ENCODE assay signal across 31 cellular contexts in the genomic region with DNA sequence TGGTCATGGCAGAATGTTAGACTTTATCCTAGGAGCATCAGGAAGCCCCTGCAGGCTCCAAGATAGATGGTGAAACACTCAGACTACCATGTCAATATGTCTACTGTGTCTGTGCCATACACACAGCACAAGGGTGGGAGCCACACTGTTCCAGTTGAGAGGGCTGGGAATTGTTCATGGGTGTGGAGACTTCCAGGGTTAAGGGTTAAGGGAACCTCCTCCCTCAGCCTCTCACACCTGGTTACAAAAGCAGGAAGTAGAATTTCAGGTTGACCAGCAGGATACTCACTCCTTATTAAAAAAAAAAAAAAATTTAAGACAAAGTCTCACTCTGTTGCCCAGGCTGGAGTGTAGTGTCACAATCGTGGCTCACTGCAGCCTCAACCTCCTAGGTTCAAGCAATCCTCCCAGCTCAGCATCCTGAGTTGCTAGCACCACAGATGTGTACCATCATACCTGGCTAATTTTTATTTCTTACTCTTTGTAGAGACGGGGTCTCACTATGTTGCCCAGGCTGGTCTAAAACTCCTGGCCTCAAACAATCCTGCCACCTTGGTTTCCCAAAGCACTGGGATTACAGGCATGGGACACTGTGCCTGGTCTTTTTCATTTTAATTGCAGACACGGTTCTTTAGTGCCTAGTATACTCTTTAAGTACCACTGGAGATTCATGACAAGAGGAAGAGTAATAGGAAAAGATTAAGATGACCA. TPM values are rescaled to one million over a fixed set of nuclear protein-coding genes. Genes with fewer than 3 reads are reported as not detected.
DNase-seq lines count a peak whose midpoint lies in the region; ATAC-seq, FAIRE-seq and TF ChIP-seq lines count a peak whose summit lies in the region.
"Had no signal": no experiment of that assay in that cellular context is flagged by ENCODE, and none has a peak within 500 bp of the region (broad histone marks: within the 10 kb centered on the region; RNA-seq: fewer than 3 reads in every experiment).

No MANE protein-coding gene starts in this region.

- H3K27me3 ChIP-seq in HUES6 (ENCODE audit: control insufficient read depth, insufficient read depth, low read length) (no peaks in the 10 kb centered on the region), astrocyte (ENCODE audit: insufficient read depth, low read length) (no peaks in the 10 kb centered on the region), smooth muscle cell (ENCODE audit: low read depth) (no peaks in the 10 kb centered on the region)
- H3K27me3 ChIP-seq: breast epithelium, tibial artery had no signal

- WGBS in mesodermal cell (ENCODE audit: insufficient coverage in 2 of 2), 2 experiments: 92 to 100% methylated on average over 2 of the region's 3 CpGs
- 54% methylated on average over 3 of the region's 3 CpGs for WGBS in smooth muscle cell (ENCODE audit: low lambda C conversion rate)

- H3F3A ChIP-seq in smooth muscle cell (ENCODE audit: low read depth): peaks cover 12% of the 10 kb centered on the region

- H3K4me1 Mint-ChIP-seq in astrocyte (ENCODE audit: low read depth, unreplicated experiment): peaks cover 19% of the 10 kb centered on the region
- H3K4me1 Mint-ChIP-seq: activated B cell treated with CpG ODN at 0.5 μM for 24 hours; activated CD4-positive, alpha-beta T cell treated with anti-CD3 and anti-CD28 coated beads, Interleukin-2, amount 10 ng/mL, durations not matched to agents 7 days and 5 days; activated naive CD4-positive, alpha-beta T cell treated with anti-CD3 and anti-CD28 coated beads, Interleukin-2, amount 50 U/mL, for 24 hours; CD8-positive, alpha-beta memory T cell; natural killer cell; stimulated activated naive CD8-positive, alpha-beta T cell treated with anti-CD3 and anti-CD28 coated beads, Interleukin-15, amount 100 ng/mL, for 72 hours; T-cell had no signal

- peaks cover 4% of the 10 kb centered on the region for H3K27me3 Mint-ChIP-seq in astrocyte (ENCODE audit: low read depth, unreplicated experiment)
- H3K27me3 Mint-ChIP-seq: activated CD4-positive, alpha-beta T cell treated with anti-CD3 and anti-CD28 coated beads, Interleukin-2, amount 10 ng/mL, durations not matched to agents 7 days and 5 days; activated naive CD4-positive, alpha-beta T cell treated with anti-CD3 and anti-CD28 coated beads, Interleukin-2, amount 50 U/mL, for 24 hours; stimulated activated naive CD8-positive, alpha-beta T cell treated with anti-CD3 and anti-CD28 coated beads, Interleukin-15, amount 100 ng/mL, for 72 hours had no signal

- ATAC-seq in HG02970 (IDR thresholded peaks at IDR 0.05; ENCODE audit: low FRiP score, unreplicated experiment): no peak
- ATAC-seq: K562; natural killer cell; stimulated activated naive CD8-positive, alpha-beta T cell treated with anti-CD3 and anti-CD28 coated beads, Interleukin-15, amount 100 ng/mL, for 72 hours; T-cell had no signal

- H3K27ac ChIP-seq in HUES6 (ENCODE audit: low read depth, low read length): peak overlapping the region; percentile 31; the same call in 1 of the 2 replicates
- H3K27ac ChIP-seq in astrocyte (ENCODE audit: low read depth, low read length): no peak overlapping the region
- H3K27ac ChIP-seq in mesodermal cell (ENCODE audit: low read depth, low read length, severe bottlenecking): peak overlapping the region; percentile 16
- H3K27ac ChIP-seq in smooth muscle cell (ENCODE audit: low read depth): peak overlapping the region; percentile 26
- H3K27ac ChIP-seq: breast epithelium, RWPE1, tibial artery had no signal

- H3K4me1 ChIP-seq in HUES6 (ENCODE audit: control insufficient read depth, insufficient read depth, low read length) (peaks cover 24% of the 10 kb centered on the region), astrocyte (ENCODE audit: insufficient read depth, low read length) (peaks cover 4% of the 10 kb centered on the region), mesodermal cell (ENCODE audit: control insufficient read depth, insufficient read depth, low read length, poor library complexity, severe bottlenecking) (peaks cover 8% of the 10 kb centered on the region), smooth muscle cell (ENCODE audit: low read depth) (peaks cover 15% of the 10 kb centered on the region)
- H3K4me1 ChIP-seq: breast epithelium, HAP-1, tibial artery had no signal

- peak overlapping the region; percentile 18 for H3K9ac ChIP-seq in HUES6 (ENCODE audit: low read length)
- no peak overlapping the region for H3K9ac ChIP-seq in astrocyte (ENCODE audit: low read length)
- H3K9ac ChIP-seq in smooth muscle cell (ENCODE audit: low read depth): no peak overlapping the region

- H3K4me3 Mint-ChIP-seq in astrocyte (ENCODE audit: unreplicated experiment): no peak overlapping the region
- H3K4me3 Mint-ChIP-seq: activated B cell treated with CpG ODN at 0.5 μM for 24 hours; activated CD4-positive, alpha-beta T cell treated with anti-CD3 and anti-CD28 coated beads, Interleukin-2, amount 10 ng/mL, durations not matched to agents 7 days and 5 days; activated naive CD4-positive, alpha-beta T cell treated with anti-CD3 and anti-CD28 coated beads, Interleukin-2, amount 50 U/mL, for 24 hours; CD8-positive, alpha-beta memory T cell; natural killer cell; stimulated activated naive CD8-positive, alpha-beta T cell treated with anti-CD3 and anti-CD28 coated beads, Interleukin-15, amount 100 ng/mL, for 72 hours; T-cell had no signal

- H3K36me3 ChIP-seq in HUES6 (ENCODE audit: control insufficient read depth, insufficient read depth, low read length) (no peaks in the 10 kb centered on the region), astrocyte (ENCODE audit: insufficient read depth, low read length) (no peaks in the 10 kb centered on the region), mesodermal cell (ENCODE audit: control insufficient read depth, insufficient read depth, low read length) (no peaks in the 10 kb centered on the region), smooth muscle cell (ENCODE audit: low read depth) (no peaks in the 10 kb centered on the region)
- H3K36me3 ChIP-seq: HAP-1, tibial artery had no signal

- H3K4me2 ChIP-seq in astrocyte (ENCODE audit: low read length) (no peak overlapping the region), smooth muscle cell (peak overlapping the region; percentile 49)

- no peak for TF ChIP-seq CTCF in astrocyte (IDR thresholded peaks at IDR 0.05; ENCODE audit: insufficient read depth, low read depth, low read length)
- no peak for TF ChIP-seq CTCF in smooth muscle cell (IDR thresholded peaks at IDR 0.05; ENCODE audit: borderline replicate concordance, insufficient read depth, poor library complexity, severe bottlenecking)

- H2AFZ ChIP-seq in astrocyte (ENCODE audit: low read depth, low read length) (no peak overlapping the region), smooth muscle cell (ENCODE audit: low read depth) (no peak overlapping the region)

- 0 out of 2 replicates have a peak, but pooled peaks cover 8% of the 10 kb centered on the region for H3K9me3 ChIP-seq in HUES6 (ENCODE audit: control insufficient read depth, insufficient read depth, low read depth, low read length)
- H3K9me3 ChIP-seq in astrocyte (ENCODE audit: insufficient read depth, low read depth, low read length): no peaks in the 10 kb centered on the region
- no peaks in the 10 kb centered on the region for H3K9me3 ChIP-seq in mesodermal cell (ENCODE audit: control insufficient read depth, low read length)
- H3K9me3 ChIP-seq in smooth muscle cell (replicated peaks; ENCODE audit: low read depth): no peaks in the 10 kb centered on the region
- H3K9me3 ChIP-seq: breast epithelium, HAP-1, tibial artery had no signal

- DNase-seq in astrocyte (ENCODE audit: low read depth): no peak
- DNase-seq in smooth muscle cell (lab: John Stamatoyannopoulos, UW; ENCODE audit: unreplicated experiment): no peak
- DNase-seq in OCI-M1 (lab: John Stamatoyannopoulos, UW): no peak
- no peak for DNase-seq in NOMO-1 treated with dmso at 0.1 percent for 144 hours (lab: John Stamatoyannopoulos, UW; ENCODE audit: unreplicated experiment)
- DNase-seq: activated B cell treated with CpG ODN at 0.5 μM for 24 hours; activated CD4-positive, alpha-beta T cell treated with anti-CD3 and anti-CD28 coated beads, Interleukin-2, amount 10 ng/mL, durations not matched to agents 7 days and 5 days; amygdala; CD8-positive, alpha-beta memory T cell; effector CD4-positive, alpha-beta T cell; midbrain; natural killer cell; NCI-H1092 treated with DMSO at 0.1 percent for 48 hours; NCI-H2171; stimulated activated CD4-positive, alpha-beta T cell treated with anti-CD3 and anti-CD28 coated beads, Interleukin-1b, Interleukin-23, amount 100 ng/mL, for 48 hours; stimulated activated naive CD8-positive, alpha-beta T cell treated with anti-CD3 and anti-CD28 coated beads, Interleukin-15, amount 100 ng/mL, for 72 hours; T-cell; tibial artery had no signal

- peaks cover 2% of the 10 kb centered on the region for H3K9me3 Mint-ChIP-seq in astrocyte (ENCODE audit: unreplicated experiment)
- H3K9me3 Mint-ChIP-seq: activated B cell treated with CpG ODN at 0.5 μM for 24 hours; activated CD4-positive, alpha-beta T cell treated with anti-CD3 and anti-CD28 coated beads, Interleukin-2, amount 10 ng/mL, durations not matched to agents 7 days and 5 days; activated naive CD4-positive, alpha-beta T cell treated with anti-CD3 and anti-CD28 coated beads, Interleukin-2, amount 50 U/mL, for 24 hours; natural killer cell; T-cell had no signal

- H3K79me2 ChIP-seq in astrocyte (ENCODE audit: insufficient read depth, low read length): no peaks in the 10 kb centered on the region
- no peaks in the 10 kb centered on the region for H3K79me2 ChIP-seq in smooth muscle cell (ENCODE audit: low read depth)

- H3K4me3 ChIP-seq in HUES6 (ENCODE audit: low read depth, low read length) (no peak overlapping the region), astrocyte (ENCODE audit: insufficient read depth, low read depth, low read length) (no peak overlapping the region), mesodermal cell (ENCODE audit: extremely low read depth, insufficient read depth, low read length, poor library complexity, severe bottlenecking) (no peak overlapping the region), smooth muscle cell (peak overlapping the region; percentile 1)
- H3K4me3 ChIP-seq: breast epithelium, GM12878, HAP-1, K562, tibial artery had no signal

- no peak for FAIRE-seq in astrocyte (lab: Jason Lieb, UNC)
- FAIRE-seq: GM12878, islet of Langerhans had no signal

- H4K20me1 ChIP-seq in astrocyte (ENCODE audit: insufficient read depth, low read length) (no peaks in the 10 kb centered on the region), smooth muscle cell (ENCODE audit: low read depth) (no peaks in the 10 kb centered on the region)

- H3K36me3 Mint-ChIP-seq in astrocyte (ENCODE audit: low read depth, unreplicated experiment): no peaks in the 10 kb centered on the region
- H3K36me3 Mint-ChIP-seq: activated naive CD4-positive, alpha-beta T cell treated with anti-CD3 and anti-CD28 coated beads, Interleukin-2, amount 50 U/mL, for 24 hours; CD8-positive, alpha-beta memory T cell; natural killer cell; T-cell had no signal

- H3K27ac Mint-ChIP-seq in astrocyte (ENCODE audit: unreplicated experiment): peak overlapping the region; percentile 62
- H3K27ac Mint-ChIP-seq: activated B cell treated with CpG ODN at 0.5 μM for 24 hours; activated CD4-positive, alpha-beta T cell treated with anti-CD3 and anti-CD28 coated beads, Interleukin-2, amount 10 ng/mL, durations not matched to agents 7 days and 5 days; activated naive CD4-positive, alpha-beta T cell treated with anti-CD3 and anti-CD28 coated beads, Interleukin-2, amount 50 U/mL, for 24 hours; CD8-positive, alpha-beta memory T cell; natural killer cell; stimulated activated naive CD8-positive, alpha-beta T cell treated with anti-CD3 and anti-CD28 coated beads, Interleukin-15, amount 100 ng/mL, for 72 hours; T-cell had no signal

RNA-seq across cellular contexts. Expression of gene SULT1C2, which starts 26.0 kb away (rescaled TPM):
- 0.23 TPM in 1 of 2 replicates, not detected in the other for total RNA-seq in astrocyte
- polyA plus RNA-seq in mesodermal cell (2013, experiment 1 of 2): 0.74 TPM
- 0.30 TPM for polyA plus RNA-seq in mesodermal cell (2013, experiment 2 of 2)
- not detected in 2 replicates for total RNA-seq in smooth muscle cell
- not detected in 2 replicates for polyA plus RNA-seq in smooth muscle cell
- total RNA-seq: activated B cell treated with CpG ODN at 0.5 μM for 24 hours; activated CD4-positive, alpha-beta T cell treated with anti-CD3 and anti-CD28 coated beads, Interleukin-2, amount 10 ng/mL, durations not matched to agents 7 days and 5 days; activated CD8-positive, alpha-beta memory T cell treated with anti-CD3 and anti-CD28 coated beads for 36 hours; CD8-positive, alpha-beta memory T cell; glomerular endothelial cell; natural killer cell; NCI-H460 had no signal
- polyA plus RNA-seq: BJ; CD8-positive, alpha-beta memory T cell; K562 had no signal
